Comparison of ENCODE assay signal across 1 cellular context in the genomic region with DNA sequence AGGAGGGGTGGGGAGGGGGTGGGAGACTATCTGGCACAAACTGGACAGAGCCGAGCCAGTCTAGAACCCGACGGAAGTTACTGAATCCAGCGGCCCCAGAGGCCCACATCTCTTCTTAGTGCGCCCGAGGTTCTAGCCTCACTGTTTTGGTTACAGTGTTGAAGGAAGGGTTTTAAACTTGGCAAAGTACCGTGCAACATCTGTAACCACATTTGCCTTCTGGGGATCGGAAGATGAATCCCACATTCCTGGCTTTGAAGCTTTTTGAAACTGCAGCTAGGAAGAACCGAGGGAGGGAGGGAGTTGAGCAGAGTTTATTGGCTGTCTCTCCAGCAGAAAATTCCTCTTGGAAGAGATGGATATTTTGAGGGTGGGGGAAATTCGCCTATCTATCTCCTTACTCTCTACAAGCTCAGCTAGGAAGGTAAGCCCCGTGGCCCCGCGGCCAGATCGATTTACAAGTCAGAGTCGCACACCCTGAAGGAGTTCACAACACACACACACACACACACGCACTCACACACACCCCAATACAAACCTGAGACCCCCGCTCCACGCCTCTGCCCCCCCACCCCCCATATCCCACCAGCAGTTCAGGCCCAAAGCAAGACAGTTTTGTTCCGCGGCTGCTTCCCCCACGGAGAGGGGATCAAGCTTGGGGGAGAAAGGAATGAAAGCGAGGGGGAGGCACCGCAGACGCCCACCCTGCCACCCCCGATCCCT.
TF ChIP-seq lines count a peak whose summit lies in the region.

No MANE protein-coding gene starts in this region.

TF ChIP-seq in GM23338, 12 proteins besides CTCF, POLR2A, EP300 and RAD21 (continued from another document):
- TF ChIP-seq ZNF462 (CRISPR knock-in tag; IDR thresholded peaks at IDR 0.05) (no peak), EZH2phosphoT487 (IDR thresholded peaks at IDR 0.05; ENCODE audit: unreplicated experiment) (no peak)
